8 cellular contexts compared by ENCODE assay signal in genomic region chr16:2777231-2777902, GRCh38. TPM values are rescaled to one million over a fixed set of nuclear protein-coding genes. Genes with fewer than 3 reads are reported as not detected.
DNase-seq lines count a peak whose midpoint lies in the region; ATAC-seq and TF ChIP-seq lines count a peak whose summit lies in the region.

Gene ELOB, minus strand, starts transcription at chr16:2777280. Its CDS starts 41 bp downstream, at chr16:2777239.

- peaks cover 62% of the 10 kb centered on the region for H3K79me2 ChIP-seq in osteoblast (ENCODE audit: insufficient read depth, low read length)

- DNase-seq in ELF-1 (ENCODE audit: low read depth, low spot score) (peak; percentile 74), GOT3 (lab: John Stamatoyannopoulos, UW) (peak; percentile 54), MG63 (peak; percentile 89), glomerular endothelial cell (ENCODE audit: extremely low read depth, low read depth, low spot score) (no peak), osteoblast (ENCODE audit: insufficient read length, low spot score, missing footprints) (peak; percentile 100)

- H3K9me3 Mint-ChIP-seq in activated naive CD4-positive, alpha-beta T cell treated with anti-CD3 and anti-CD28 coated beads, Interleukin-2, amount 50 U/mL, for 24 hours: no peaks in the 10 kb centered on the region

- H3K27ac ChIP-seq in osteoblast (ENCODE audit: low read depth, low read length): peak within 1 kb of the TSS; percentile 99
- H3K27ac ChIP-seq in temporal lobe (ENCODE audit: low read depth, low read length): peak within 1 kb of the TSS; percentile 98

- H3K9me3 ChIP-seq in MG63 (no peaks in the 10 kb centered on the region), osteoblast (ENCODE audit: low read depth, low read length) (no peaks in the 10 kb centered on the region)

- H3K4me1 Mint-ChIP-seq in activated naive CD4-positive, alpha-beta T cell treated with anti-CD3 and anti-CD28 coated beads, Interleukin-2, amount 50 U/mL, for 24 hours: peaks cover 25% of the 10 kb centered on the region

- H3K4me3 ChIP-seq in MG63: peak within 1 kb of the TSS; percentile 100
- H3K4me3 ChIP-seq in osteoblast (ENCODE audit: insufficient read depth, low read length): peak within 1 kb of the TSS; percentile 98

- H2AFZ ChIP-seq in osteoblast (ENCODE audit: low read length): peak within 1 kb of the TSS; percentile 98

- H3K36me3 Mint-ChIP-seq in activated naive CD4-positive, alpha-beta T cell treated with anti-CD3 and anti-CD28 coated beads, Interleukin-2, amount 50 U/mL, for 24 hours: peaks cover 3% of the 10 kb centered on the region

- H3K4me3 Mint-ChIP-seq in activated naive CD4-positive, alpha-beta T cell treated with anti-CD3 and anti-CD28 coated beads, Interleukin-2, amount 50 U/mL, for 24 hours: peak within 1 kb of the TSS; percentile 96

- peak; percentile 84 for ATAC-seq in SK-N-SH treated with all-trans-retinoic acid at 6 μM for 48 hours

- H3K36me3 ChIP-seq in MG63: peaks cover 48% of the 10 kb centered on the region
- H3K36me3 ChIP-seq in osteoblast (ENCODE audit: insufficient read depth, low read length): peaks cover 28% of the 10 kb centered on the region

- peak within 1 kb of the TSS; percentile 97 for H3K27ac Mint-ChIP-seq in activated naive CD4-positive, alpha-beta T cell treated with anti-CD3 and anti-CD28 coated beads, Interleukin-2, amount 50 U/mL, for 24 hours

- no peaks in the 10 kb centered on the region for H3K27me3 Mint-ChIP-seq in activated naive CD4-positive, alpha-beta T cell treated with anti-CD3 and anti-CD28 coated beads, Interleukin-2, amount 50 U/mL, for 24 hours

- peaks cover 25% of the 10 kb centered on the region for H3K4me1 ChIP-seq in osteoblast (ENCODE audit: insufficient read depth, low read length)

- H4K20me1 ChIP-seq in osteoblast (ENCODE audit: insufficient read depth, low read length): peaks cover 25% of the 10 kb centered on the region

- no peak for TF ChIP-seq CTCF in osteoblast (IDR thresholded peaks at IDR 0.05; ENCODE audit: extremely low read depth, low read depth, low read length)

- H3K27me3 ChIP-seq in MG63 (no peaks in the 10 kb centered on the region), osteoblast (ENCODE audit: insufficient read depth, low read length) (no peaks in the 10 kb centered on the region)

- H3K4me2 ChIP-seq in osteoblast (ENCODE audit: insufficient read depth, low read length): peak within 1 kb of the TSS; percentile 92

TF ChIP-seq in SK-N-SH treated with all-trans-retinoic acid at 6 μM for 48 hours, 23 proteins besides CTCF, POLR2A, EP300 and RAD21 (continues in another document):
- TF ChIP-seq BACH2 (CRISPR knock-in tag; IDR thresholded peaks at IDR 0.05; ENCODE audit: borderline replicate concordance) (no peak), OSR1 (CRISPR knock-in tag; IDR thresholded peaks at IDR 0.05) (no peak), ZFP30 (CRISPR knock-in tag; IDR thresholded peaks at IDR 0.05) (peak; percentile 21; the same call in 1 of the 2 replicates), ZNF70 (CRISPR knock-in tag; IDR thresholded peaks at IDR 0.05) (0 out of 2 replicates have a peak, but pooled peaks have one; percentile 10), CSDC2 (CRISPR knock-in tag; IDR thresholded peaks at IDR 0.05) (no peak), ZFP3 (CRISPR knock-in tag; IDR thresholded peaks at IDR 0.05) (no peak), PPARA (CRISPR knock-in tag; IDR thresholded peaks at IDR 0.05; ENCODE audit: borderline replicate concordance) (no peak), CREB5 (CRISPR knock-in tag; IDR thresholded peaks at IDR 0.05; ENCODE audit: low read depth) (no peak), ZNF8 (CRISPR knock-in tag; IDR thresholded peaks at IDR 0.05) (no peak), TCF4 (CRISPR knock-in tag; IDR thresholded peaks at IDR 0.05; ENCODE audit: borderline replicate concordance) (no peak), ARNTL (CRISPR knock-in tag; IDR thresholded peaks at IDR 0.05; ENCODE audit: borderline replicate concordance, low read depth) (no peak), SNAI2 (CRISPR knock-in tag; IDR thresholded peaks at IDR 0.05) (0 out of 2 replicates have a peak, but pooled peaks have one; percentile 14), PATZ1 (CRISPR knock-in tag; IDR thresholded peaks at IDR 0.05; ENCODE audit: borderline replicate concordance) (no peak), TOX (CRISPR knock-in tag; IDR thresholded peaks at IDR 0.05; ENCODE audit: borderline replicate concordance) (no peak), ESRRG (CRISPR knock-in tag; IDR thresholded peaks at IDR 0.05) (no peak), ZC3H10 (CRISPR knock-in tag; IDR thresholded peaks at IDR 0.05) (no peak), GLIS3 (CRISPR knock-in tag; IDR thresholded peaks at IDR 0.05) (no peak), ZNF565 (CRISPR knock-in tag; conservative IDR thresholded peaks at IDR 0.05; ENCODE audit: low read depth) (no peak), ISL1 (CRISPR knock-in tag; IDR thresholded peaks at IDR 0.05) (no peak)
- TF ChIP-seq, protein P1, sequence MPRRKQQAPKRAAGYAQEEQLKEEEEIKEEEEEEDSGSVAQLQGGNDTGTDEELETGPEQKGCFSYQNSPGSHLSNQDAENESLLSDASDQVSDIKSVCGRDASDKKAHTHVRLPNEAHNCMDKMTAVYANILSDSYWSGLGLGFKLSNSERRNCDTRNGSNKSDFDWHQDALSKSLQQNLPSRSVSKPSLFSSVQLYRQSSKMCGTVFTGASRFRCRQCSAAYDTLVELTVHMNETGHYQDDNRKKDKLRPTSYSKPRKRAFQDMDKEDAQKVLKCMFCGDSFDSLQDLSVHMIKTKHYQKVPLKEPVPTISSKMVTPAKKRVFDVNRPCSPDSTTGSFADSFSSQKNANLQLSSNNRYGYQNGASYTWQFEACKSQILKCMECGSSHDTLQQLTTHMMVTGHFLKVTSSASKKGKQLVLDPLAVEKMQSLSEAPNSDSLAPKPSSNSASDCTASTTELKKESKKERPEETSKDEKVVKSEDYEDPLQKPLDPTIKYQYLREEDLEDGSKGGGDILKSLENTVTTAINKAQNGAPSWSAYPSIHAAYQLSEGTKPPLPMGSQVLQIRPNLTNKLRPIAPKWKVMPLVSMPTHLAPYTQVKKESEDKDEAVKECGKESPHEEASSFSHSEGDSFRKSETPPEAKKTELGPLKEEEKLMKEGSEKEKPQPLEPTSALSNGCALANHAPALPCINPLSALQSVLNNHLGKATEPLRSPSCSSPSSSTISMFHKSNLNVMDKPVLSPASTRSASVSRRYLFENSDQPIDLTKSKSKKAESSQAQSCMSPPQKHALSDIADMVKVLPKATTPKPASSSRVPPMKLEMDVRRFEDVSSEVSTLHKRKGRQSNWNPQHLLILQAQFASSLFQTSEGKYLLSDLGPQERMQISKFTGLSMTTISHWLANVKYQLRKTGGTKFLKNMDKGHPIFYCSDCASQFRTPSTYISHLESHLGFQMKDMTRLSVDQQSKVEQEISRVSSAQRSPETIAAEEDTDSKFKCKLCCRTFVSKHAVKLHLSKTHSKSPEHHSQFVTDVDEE (CRISPR knock-in tag; IDR thresholded peaks at IDR 0.05): no peak
- TF ChIP-seq, protein P2, sequence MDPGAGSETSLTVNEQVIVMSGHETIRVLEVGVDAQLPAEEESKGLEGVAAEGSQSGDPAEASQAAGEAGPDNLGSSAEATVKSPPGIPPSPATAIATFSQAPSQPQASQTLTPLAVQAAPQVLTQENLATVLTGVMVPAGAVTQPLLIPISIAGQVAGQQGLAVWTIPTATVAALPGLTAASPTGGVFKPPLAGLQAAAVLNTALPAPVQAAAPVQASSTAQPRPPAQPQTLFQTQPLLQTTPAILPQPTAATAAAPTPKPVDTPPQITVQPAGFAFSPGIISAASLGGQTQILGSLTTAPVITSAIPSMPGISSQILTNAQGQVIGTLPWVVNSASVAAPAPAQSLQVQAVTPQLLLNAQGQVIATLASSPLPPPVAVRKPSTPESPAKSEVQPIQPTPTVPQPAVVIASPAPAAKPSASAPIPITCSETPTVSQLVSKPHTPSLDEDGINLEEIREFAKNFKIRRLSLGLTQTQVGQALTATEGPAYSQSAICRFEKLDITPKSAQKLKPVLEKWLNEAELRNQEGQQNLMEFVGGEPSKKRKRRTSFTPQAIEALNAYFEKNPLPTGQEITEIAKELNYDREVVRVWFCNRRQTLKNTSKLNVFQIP (CRISPR knock-in tag; IDR thresholded peaks at IDR 0.05; ENCODE audit: borderline replicate concordance, low read depth): no peak

RNA-seq across cellular contexts. Expression of gene ELOB, which starts in this region (rescaled TPM):
- 309 and 3,594 TPM in 2 replicates for total RNA-seq in MG63 (2014; rRNA removed; shearing (Covaris generic); ENCODE audit: low replicate concordance)
- total RNA-seq in glomerular endothelial cell (231 and 338 TPM in 2 replicates), osteoblast (173 and 195 TPM in 2 replicates), temporal lobe (70.8 TPM)
